ENCODE assay signal across 20 cellular contexts in genomic region chr18:36708366-36708765, GRCh38.
"Had no signal": no experiment of that assay in that cellular context is flagged by ENCODE, and none has a peak within 500 bp of the region (broad histone marks: within the 10 kb centered on the region; RNA-seq: fewer than 3 reads in every experiment).

No MANE protein-coding gene starts in this region.

- H3K27ac ChIP-seq: epithelial cell of prostate, left lung, neutrophil, sigmoid colon had no signal

- H3K27me3 Mint-ChIP-seq: dendritic cell treated with granulocyte-macrophage colony-stimulating factor and Interleukin-4, amounts not matched to agents 40 ng/mL and 50 ng/mL, for 4 days had no signal

- DNase-seq: cerebellar nuclear complex; effector memory CD8-positive, alpha-beta T cell; esophagus squamous epithelium; foreskin fibroblast; hippocampal formation; kidney glomerular epithelial cell; left lung; mesenchymal stem cell; midbrain; posterior cingulate gyrus; sigmoid colon; small intestine; stimulated activated CD4-positive, alpha-beta T cell treated with anti-CD3 and anti-CD28 coated beads, Interleukin-12 subunit alpha, Interleukin-12 subunit beta, amount 100 ng/mL, for 4 hours; stimulated activated naive CD4-positive, alpha-beta T cell; trophoblast cell had no signal

- H3K4me1 ChIP-seq: left lung had no signal

- H3K27me3 ChIP-seq: esophagus squamous epithelium, neutrophil, sigmoid colon had no signal

- H3K27ac Mint-ChIP-seq: dendritic cell treated with granulocyte-macrophage colony-stimulating factor and Interleukin-4, amounts not matched to agents 40 ng/mL and 50 ng/mL, for 4 days; effector memory CD8-positive, alpha-beta T cell; natural killer cell treated with Interleukin-12 subunit alpha and Interleukin-12 subunit beta and Interleukin-15 and Interleukin-18, amount 100 ng/mL, for 72 hours had no signal

- ATAC-seq: effector memory CD8-positive, alpha-beta T cell; left lung had no signal

- H3K36me3 Mint-ChIP-seq: natural killer cell treated with Interleukin-12 subunit alpha and Interleukin-12 subunit beta and Interleukin-15 and Interleukin-18, amount 100 ng/mL, for 72 hours had no signal

- H3K4me3 ChIP-seq: esophagus squamous epithelium, left lung, lung, sigmoid colon had no signal

- H3K36me3 ChIP-seq: left lung, neutrophil had no signal

- H3K9me3 ChIP-seq: esophagus squamous epithelium, left lung, neutrophil, sigmoid colon had no signal

- H3K4me3 Mint-ChIP-seq: dendritic cell treated with granulocyte-macrophage colony-stimulating factor and Interleukin-4, amounts not matched to agents 40 ng/mL and 50 ng/mL, for 4 days; effector memory CD8-positive, alpha-beta T cell; natural killer cell treated with Interleukin-12 subunit alpha and Interleukin-12 subunit beta and Interleukin-15 and Interleukin-18, amount 100 ng/mL, for 72 hours had no signal

- H3K9me3 Mint-ChIP-seq: dendritic cell treated with granulocyte-macrophage colony-stimulating factor and Interleukin-4, amounts not matched to agents 40 ng/mL and 50 ng/mL, for 4 days; effector memory CD8-positive, alpha-beta T cell; natural killer cell treated with Interleukin-12 subunit alpha and Interleukin-12 subunit beta and Interleukin-15 and Interleukin-18, amount 100 ng/mL, for 72 hours had no signal
